Comparison of ENCODE assay signal across 28 cellular contexts in the genomic region with DNA sequence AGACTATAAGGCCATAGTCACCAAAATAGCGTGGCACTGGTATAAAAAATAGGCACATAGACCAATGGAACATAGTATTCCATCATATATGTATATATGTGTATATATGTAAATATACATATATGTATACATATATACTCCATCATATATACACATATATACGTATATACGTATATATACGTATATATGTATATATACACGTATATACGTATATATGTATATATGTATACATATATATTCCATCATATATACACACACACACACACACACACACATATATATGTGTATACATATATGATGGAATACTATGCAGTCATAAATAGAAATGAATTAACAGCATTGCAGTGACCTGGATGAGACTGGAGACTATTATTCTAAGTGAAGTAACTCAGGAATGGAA.
"Had no signal": no experiment of that assay in that cellular context is flagged by ENCODE, and none has a peak within 500 bp of the region (broad histone marks: within the 10 kb centered on the region; RNA-seq: fewer than 3 reads in every experiment).

No MANE protein-coding gene starts in this region.

- H3K36me3 ChIP-seq: adrenal gland, colonic mucosa, esophagus muscularis mucosa, gastroesophageal sphincter, heart right ventricle, WERI-Rb-1 had no signal

- DNase-seq: activated B cell treated with CpG ODN at 0.5 μM for 24 hours; activated CD4-positive, alpha-beta T cell treated with anti-CD3 and anti-CD28 coated beads for 48 hours; activated CD4-positive, alpha-beta T cell treated with anti-CD3 and anti-CD28 coated beads, Interleukin-2, amount 50 U/mL, for 1 hour; activated CD4-positive, alpha-beta T cell treated with anti-CD3 and anti-CD28 coated beads, Interleukin-2, amount 50 U/mL, for 48 hours; activated CD8-positive, alpha-beta memory T cell treated with anti-CD3 and anti-CD28 coated beads for 24 hours; activated CD8-positive, alpha-beta T cell treated with anti-CD3 and anti-CD28 coated beads for 36 hours; activated effector memory CD4-positive, alpha-beta T cell treated with anti-CD3 and anti-CD28 coated beads, Interleukin-2, amount 50 U/mL, for 16 hours; activated naive CD4-positive, alpha-beta T cell treated with anti-CD3 and anti-CD28 coated beads for 36 hours; activated naive CD8-positive, alpha-beta T cell treated with anti-CD3 and anti-CD28 coated beads for 36 hours; activated naive CD8-positive, alpha-beta T cell treated with anti-CD3 and anti-CD28 coated beads, Interleukin-2, amount 50 U/mL, for 24 hours; activated T-cell treated with anti-CD3 and anti-CD28 coated beads, Interleukin-2, amount 50 U/mL, for 4 hours; adrenal gland; amygdala; aorta; body of pancreas; caudate nucleus; colonic mucosa; effector CD8-positive, alpha-beta T cell; endodermal cell; erythroblast; foreskin keratinocyte; heart right ventricle; T-helper 2 cell; WERI-Rb-1 had no signal

- H3K27ac ChIP-seq: adrenal gland, body of pancreas, colonic mucosa, esophagus muscularis mucosa, foreskin keratinocyte, gastroesophageal sphincter, heart right ventricle, WERI-Rb-1 had no signal

- H3K4me3 ChIP-seq: adrenal gland, body of pancreas, colonic mucosa, esophagus muscularis mucosa, gastroesophageal sphincter, heart right ventricle had no signal

- H3K9me3 ChIP-seq: adrenal gland, body of pancreas, colonic mucosa had no signal

- ATAC-seq: activated CD4-positive, CD25-positive, alpha-beta regulatory T cell treated with anti-CD3 and anti-CD28 coated beads, Interleukin-2, amount 50 U/mL, for 24 hours; activated CD8-positive, alpha-beta T cell treated with anti-CD3 and anti-CD28 coated beads for 36 hours; activated naive CD8-positive, alpha-beta T cell treated with anti-CD3 and anti-CD28 coated beads, Interleukin-2, amount 50 U/mL, for 24 hours; activated T-cell treated with anti-CD3 and anti-CD28 coated beads, Interleukin-2, amount 50 U/mL, for 4 hours; activated T-helper 17 cell treated with anti-CD3 and anti-CD28 coated beads, Interleukin-2, amount 50 U/mL, for 72 hours; body of pancreas; foreskin keratinocyte; gastroesophageal sphincter; heart right ventricle had no signal

- H3K27me3 ChIP-seq: adrenal gland, body of pancreas, colonic mucosa, esophagus muscularis mucosa, gastroesophageal sphincter, heart right ventricle had no signal

- H3K4me1 ChIP-seq: adrenal gland, colonic mucosa, foreskin keratinocyte had no signal
